ENCODE assay signal across 22 cellular contexts in the genomic region with DNA sequence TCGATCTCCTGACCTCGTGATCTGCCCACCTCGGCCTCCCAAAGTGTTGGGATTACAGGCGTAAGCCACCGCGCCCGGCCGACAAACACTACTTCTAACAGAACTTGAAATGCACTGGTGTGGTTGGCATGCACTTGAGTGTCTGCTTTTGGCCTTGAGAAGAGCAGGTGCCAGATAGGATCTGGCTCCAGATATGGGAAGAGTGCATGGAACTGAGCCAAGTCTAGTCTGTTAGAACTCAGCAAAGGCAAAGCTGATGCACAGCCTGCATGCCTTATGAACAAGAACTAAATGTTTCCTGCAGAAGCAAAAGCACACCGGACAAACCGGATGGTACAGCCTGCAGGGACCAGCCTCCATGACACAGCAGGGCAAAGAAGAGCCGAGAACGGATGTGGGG. TPM values are rescaled to one million over a fixed set of nuclear protein-coding genes. Genes with fewer than 3 reads are reported as not detected.
DNase-seq lines count a peak whose midpoint lies in the region; ATAC-seq and TF ChIP-seq lines count a peak whose summit lies in the region.
"Had no signal": no experiment of that assay in that cellular context is flagged by ENCODE, and none has a peak within 500 bp of the region (broad histone marks: within the 10 kb centered on the region; RNA-seq: fewer than 3 reads in every experiment).

No MANE protein-coding gene starts in this region.

- peaks cover 40% of the 10 kb centered on the region for H3K9me3 Mint-ChIP-seq in endodermal cell
- peaks cover 13% of the 10 kb centered on the region for H3K9me3 Mint-ChIP-seq in chondrocyte (ENCODE audit: low read depth)
- H3K9me3 Mint-ChIP-seq: activated CD4-positive, alpha-beta T cell treated with anti-CD3 and anti-CD28 coated beads, Interleukin-2, amount 10 ng/mL, durations not matched to agents 24 days and 14 days; CD4-positive, alpha-beta T cell had no signal

- no peak overlapping the region for H3K9ac ChIP-seq in endodermal cell (ENCODE audit: extremely low read depth, low read length, poor library complexity, severe bottlenecking)
- H3K9ac ChIP-seq: parathyroid adenoma had no signal

- H3K27me3 Mint-ChIP-seq in endodermal cell (ENCODE audit: insufficient read depth), result no peaks in the 10 kb centered on the region
- no peaks in the 10 kb centered on the region for H3K27me3 Mint-ChIP-seq in chondrocyte (ENCODE audit: low read depth)
- H3K27me3 Mint-ChIP-seq: activated CD4-positive, alpha-beta T cell treated with anti-CD3 and anti-CD28 coated beads, Interleukin-2, amount 10 ng/mL, durations not matched to agents 24 days and 14 days; CD4-positive, alpha-beta T cell had no signal

- no peak for ATAC-seq in HG03159 (IDR thresholded peaks at IDR 0.05; ENCODE audit: unreplicated experiment)
- ATAC-seq: natural killer cell; sciatic nerve; stimulated activated naive CD8-positive, alpha-beta T cell treated with anti-CD3 and anti-CD28 coated beads, Interleukin-15, Interleukin-2, amounts not matched to agents 100 U/mL and 50 U/mL, for 24 hours had no signal

- peak overlapping the region; percentile 2 for H3K27ac ChIP-seq in C4-2B
- no peak overlapping the region for H3K27ac ChIP-seq in endodermal cell (ENCODE audit: low read depth, low read length)
- H3K27ac ChIP-seq: parathyroid adenoma, Peyer's patch had no signal

- H3K27ac Mint-ChIP-seq in endodermal cell (no peak overlapping the region), chondrocyte (ENCODE audit: unreplicated experiment) (no peak overlapping the region)
- H3K27ac Mint-ChIP-seq: activated CD4-positive, alpha-beta T cell treated with anti-CD3 and anti-CD28 coated beads, Interleukin-2, amount 10 ng/mL, durations not matched to agents 24 days and 14 days; CD4-positive, alpha-beta T cell; natural killer cell had no signal

- no peaks in the 10 kb centered on the region for H3K4me1 ChIP-seq in endodermal cell (ENCODE audit: control insufficient read depth, insufficient read depth, low read length)
- H3K4me1 ChIP-seq: parathyroid adenoma, Peyer's patch had no signal

- no peaks in the 10 kb centered on the region for H3K36me3 Mint-ChIP-seq in endodermal cell (ENCODE audit: low read depth)
- no peaks in the 10 kb centered on the region for H3K36me3 Mint-ChIP-seq in chondrocyte (ENCODE audit: low read depth)
- H3K36me3 Mint-ChIP-seq: natural killer cell had no signal

- no peaks in the 10 kb centered on the region for H3K9me3 ChIP-seq in endodermal cell (ENCODE audit: control insufficient read depth, low read length)
- H3K9me3 ChIP-seq: Peyer's patch had no signal

- DNase-seq in NCI-H1092 treated with DMSO at 0.1 percent for 48 hours (lab: John Stamatoyannopoulos, UW) (peak; percentile 74), NCI-H510A (lab: John Stamatoyannopoulos, UW) (peak; percentile 66), cerebellum (ENCODE audit: low spot score) (peak; percentile 64), endodermal cell (no peak), chondrocyte (ENCODE audit: low spot score) (no peak)
- no peak for DNase-seq in activated CD4-positive, alpha-beta T cell treated with anti-CD3 and anti-CD28 coated beads, Interleukin-2, amount 50 U/mL, for 1 hour
- DNase-seq: activated CD4-positive, alpha-beta T cell treated with anti-CD3 and anti-CD28 coated beads, Interleukin-2, amount 10 ng/mL, durations not matched to agents 24 days and 14 days; activated naive CD4-positive, alpha-beta T cell treated with Interleukin-2 at 50 U/mL for 16 hours; aorta; CD4-positive, alpha-beta T cell; HCEC 1CT; hypothalamus; Kasumi-1; kidney; mesenchymal stem cell; natural killer cell; Peyer's patch; stimulated activated naive CD8-positive, alpha-beta T cell treated with anti-CD3 and anti-CD28 coated beads, Interleukin-15, Interleukin-2, amounts not matched to agents 100 U/mL and 50 U/mL, for 24 hours had no signal

- 81 to 92% methylated on average over 2 to 11 of the region's 12 CpGs for WGBS in endodermal cell (ENCODE audit: insufficient coverage in 1 of 2, insufficient read length in 1 of 2), 2 experiments

- no peaks in the 10 kb centered on the region for H3K27me3 ChIP-seq in endodermal cell (ENCODE audit: control insufficient read depth, insufficient read depth, low read length, poor library complexity, severe bottlenecking)
- H3K27me3 ChIP-seq: Peyer's patch had no signal

- H3K4me3 ChIP-seq in endodermal cell (ENCODE audit: low read length), result no peak overlapping the region
- H3K4me3 ChIP-seq: Peyer's patch had no signal

- TF ChIP-seq CTCF in C4-2B (conservative IDR thresholded peaks at IDR 0.05), result no peak
- TF ChIP-seq CTCF in endodermal cell (conservative IDR thresholded peaks at IDR 0.05), result no peak
- TF ChIP-seq CTCF in chondrocyte (IDR thresholded peaks at IDR 0.05), result no peak

- no peaks in the 10 kb centered on the region for H3K36me3 ChIP-seq in endodermal cell (ENCODE audit: control insufficient read depth, insufficient read depth, low read length)
- H3K36me3 ChIP-seq: Peyer's patch had no signal

- H3K4me1 Mint-ChIP-seq in endodermal cell, result no peaks in the 10 kb centered on the region
- H3K4me1 Mint-ChIP-seq in chondrocyte (ENCODE audit: low read depth), result no peaks in the 10 kb centered on the region
- H3K4me1 Mint-ChIP-seq: activated CD4-positive, alpha-beta T cell treated with anti-CD3 and anti-CD28 coated beads, Interleukin-2, amount 10 ng/mL, durations not matched to agents 24 days and 14 days had no signal

- H3K4me3 Mint-ChIP-seq in endodermal cell (no peak overlapping the region), chondrocyte (ENCODE audit: unreplicated experiment) (no peak overlapping the region)
- H3K4me3 Mint-ChIP-seq: activated CD4-positive, alpha-beta T cell treated with anti-CD3 and anti-CD28 coated beads, Interleukin-2, amount 10 ng/mL, durations not matched to agents 24 days and 14 days; CD4-positive, alpha-beta T cell; natural killer cell had no signal

RNA-seq across cellular contexts. Expression of gene TBL1X, which starts 35.1 kb away (rescaled TPM):
- total RNA-seq in cerebellum, result 11.1 TPM
- total RNA-seq in endodermal cell, result 10 to 100 TPM; 19.1 to 24.1 TPM
- 26.9 TPM for polyA plus RNA-seq in endodermal cell (2013, experiment 1 of 2)
- 23.8 TPM for polyA plus RNA-seq in endodermal cell (2013, experiment 2 of 2)
- total RNA-seq in chondrocyte, result 14.5 to 24.6 TPM (median 21.4 TPM) in 3 replicates

Comparison
In these comparisons a context has a peak if more than half of its experiments do, and no peak if none do; other contexts are left out.
1. DNase-seq: peak in NCI-H1092 treated with DMSO at 0.1 percent for 48 hours (single experiment), NCI-H510A (single experiment) and cerebellum (single experiment); none in endodermal cell (single experiment), activated CD4-positive, alpha-beta T cell treated with anti-CD3 and anti-CD28 coated beads, Interleukin-2, amount 50 U/mL, for 1 hour (single experiment) and chondrocyte (single experiment).